Comparison of ENCODE assay signal across 20 cellular contexts in genomic region chr16:87067890-87068289, GRCh38.
DNase-seq lines count a peak whose midpoint lies in the region; ATAC-seq and TF ChIP-seq lines count a peak whose summit lies in the region.
"Had no signal": no experiment of that assay in that cellular context is flagged by ENCODE, and none has a peak within 500 bp of the region (broad histone marks: within the 10 kb centered on the region; RNA-seq: fewer than 3 reads in every experiment).

No MANE protein-coding gene starts in this region.

- no peaks in the 10 kb centered on the region for H3K27me3 Mint-ChIP-seq in endodermal cell (ENCODE audit: insufficient read depth)
- H3K27me3 Mint-ChIP-seq in neural progenitor cell (ENCODE audit: insufficient read depth, low read depth), result peaks cover 11% of the 10 kb centered on the region

- H3K9me3 Mint-ChIP-seq in endodermal cell (no peaks in the 10 kb centered on the region), neural progenitor cell (peaks cover 2% of the 10 kb centered on the region)

- no peak for ATAC-seq in gastrocnemius medialis
- ATAC-seq: A549, PC-3 had no signal

- H3K36me3 ChIP-seq in SJSA1 (no peaks in the 10 kb centered on the region), endodermal cell (ENCODE audit: control insufficient read depth, insufficient read depth, low read length) (no peaks in the 10 kb centered on the region), neural progenitor cell (no peaks in the 10 kb centered on the region), tibial artery (no peaks in the 10 kb centered on the region), gastrocnemius medialis (no peaks in the 10 kb centered on the region)

- H3K9me3 ChIP-seq in SJSA1 (replicated peaks) (no peaks in the 10 kb centered on the region), endodermal cell (ENCODE audit: control insufficient read depth, low read length) (no peaks in the 10 kb centered on the region), neural progenitor cell (ENCODE audit: low read depth) (no peaks in the 10 kb centered on the region), tibial artery (no peaks in the 10 kb centered on the region), gastrocnemius medialis (no peaks in the 10 kb centered on the region)
- H3K9me3 ChIP-seq: A549 had no signal

- no peaks in the 10 kb centered on the region for H3K27me3 ChIP-seq in SJSA1 (replicated peaks)
- peaks cover 6% of the 10 kb centered on the region for H3K27me3 ChIP-seq in endodermal cell (ENCODE audit: control insufficient read depth, insufficient read depth, low read length, poor library complexity, severe bottlenecking)
- H3K27me3 ChIP-seq in neural progenitor cell, result peaks cover 3% of the 10 kb centered on the region
- no peaks in the 10 kb centered on the region for H3K27me3 ChIP-seq in tibial artery
- peaks cover 0 to 28% (median 10%) of the 10 kb centered on the region in 3 donors for H3K27me3 ChIP-seq in gastrocnemius medialis

- H3F3A ChIP-seq in neural progenitor cell (ENCODE audit: low read depth), result no peaks in the 10 kb centered on the region

- no peak for DNase-seq in SJSA1 (ENCODE audit: low read depth in 1 of 2, low spot score in 2 of 2)
- DNase-seq in endodermal cell, result peak; percentile 34
- DNase-seq in neural progenitor cell (ENCODE audit: low spot score), result no peak
- no peak for DNase-seq in tibial artery
- DNase-seq in COLO668 (lab: John Stamatoyannopoulos, UW; ENCODE audit: unreplicated experiment), result no peak
- no peak for DNase-seq in gastrocnemius medialis
- DNase-seq in NCI-H1930 (lab: John Stamatoyannopoulos, UW), result no peak
- no peak for DNase-seq in UCSD-AML1 (lab: John Stamatoyannopoulos, UW; ENCODE audit: unreplicated experiment)
- DNase-seq: EL, GF-D8, Karpas-422, NCI-H1694, NCI-H2081 treated with DMSO at 0.1 percent for 48 hours, NCI-H2171 treated with DMSO at 0.1 percent for 48 hours, NCI-H526, PC-3, Right ventricle myocardium superior had no signal

- intact Hi-C loops in tibial artery (cut with DNase I; ENCODE audit: low total_unique reads) (loop anchor here (5.0 kb wide), 1 partner anchor 209 kb away; no protein-coding TSS in a partner anchor), gastrocnemius medialis (cut with DNase I; ENCODE audit: low total_unique reads) (no loop called here)

- no peak for TF ChIP-seq CTCF in endodermal cell (conservative IDR thresholded peaks at IDR 0.05)
- TF ChIP-seq CTCF in neural progenitor cell (IDR thresholded peaks at IDR 0.05), result no peak
- TF ChIP-seq CTCF in tibial artery (IDR thresholded peaks at IDR 0.05), result no peak
- TF ChIP-seq CTCF in gastrocnemius medialis (IDR thresholded peaks at IDR 0.05 in 4 of 5, conservative IDR thresholded peaks at IDR 0.05 in 1 of 5), result no peak

- H3K4me3 Mint-ChIP-seq in endodermal cell, result no peak overlapping the region
- no peak overlapping the region for H3K4me3 Mint-ChIP-seq in neural progenitor cell
- H3K4me3 Mint-ChIP-seq: B cell, CD14-positive monocyte had no signal

- H3K9ac ChIP-seq in endodermal cell (ENCODE audit: extremely low read depth, low read length, poor library complexity, severe bottlenecking) (no peak overlapping the region), neural progenitor cell (no peak overlapping the region)

- peak overlapping the region; percentile 72 for H2AFZ ChIP-seq in neural progenitor cell (replicated peaks)

- no peak overlapping the region for H3K4me2 ChIP-seq in neural progenitor cell
- H3K4me2 ChIP-seq: A549 had no signal

- H3K27ac ChIP-seq in SJSA1 (peak overlapping the region; percentile 49), endodermal cell (ENCODE audit: low read depth, low read length) (peak overlapping the region; percentile 71), neural progenitor cell (peak overlapping the region; percentile 14), tibial artery (peak overlapping the region; percentile 79 to 83), gastrocnemius medialis (no peak overlapping the region)
- H3K27ac ChIP-seq: A549 had no signal

- H3K4me1 Mint-ChIP-seq in endodermal cell (peaks cover 19% of the 10 kb centered on the region), neural progenitor cell (peaks cover 42% of the 10 kb centered on the region)

- H3K4me3 ChIP-seq in SJSA1 (no peak overlapping the region), endodermal cell (ENCODE audit: low read length) (no peak overlapping the region), neural progenitor cell (no peak overlapping the region), tibial artery (peak overlapping the region in 1 of 2 donors; percentile 24), gastrocnemius medialis (no peak overlapping the region)
- H3K4me3 ChIP-seq: A549 had no signal

- no peak for TF ChIP-seq POLR2A in gastrocnemius medialis (IDR thresholded peaks at IDR 0.05)

- H3K36me3 Mint-ChIP-seq in endodermal cell (ENCODE audit: low read depth) (no peaks in the 10 kb centered on the region), neural progenitor cell (no peaks in the 10 kb centered on the region)
- H3K36me3 Mint-ChIP-seq: CD14-positive monocyte had no signal

- H3K27ac Mint-ChIP-seq in endodermal cell, result peak overlapping the region; percentile 44
- no peak overlapping the region for H3K27ac Mint-ChIP-seq in neural progenitor cell
- H3K27ac Mint-ChIP-seq: B cell, CD14-positive monocyte had no signal

- H4K20me1 ChIP-seq in neural progenitor cell (ENCODE audit: low read depth), result no peaks in the 10 kb centered on the region

- H3K4me1 ChIP-seq in SJSA1 (replicated peaks), result peaks cover 35% of the 10 kb centered on the region
- no peaks in the 10 kb centered on the region for H3K4me1 ChIP-seq in endodermal cell (ENCODE audit: control insufficient read depth, insufficient read depth, low read length)
- peaks cover 14% of the 10 kb centered on the region for H3K4me1 ChIP-seq in neural progenitor cell
- peaks cover 0 to 30% (median 4%) of the 10 kb centered on the region in 4 donors for H3K4me1 ChIP-seq in tibial artery
- no peaks in the 10 kb centered on the region for H3K4me1 ChIP-seq in gastrocnemius medialis
- H3K4me1 ChIP-seq: A549 had no signal

- in situ Hi-C loops in gastrocnemius medialis (cut with MboI; ENCODE audit: low sequenced_read_pairs in 4 of 4), result loop anchor here in 3 of 4 donors (10.0 to 25.0 kb wide), 3 partner anchors 219 to 503 kb away; partner anchors contain the start of gene FOXC2 (in 2 of the 3)

- no peaks in the 10 kb centered on the region for H3K79me2 ChIP-seq in neural progenitor cell (ENCODE audit: low read depth)

- 90 to 95% methylated on average over 8 to 19 of the region's 19 CpGs for WGBS in endodermal cell (ENCODE audit: insufficient coverage in 1 of 2, insufficient read length in 1 of 2), 2 experiments

Comparison
In these comparisons a context has a peak if more than half of its experiments do, and no peak if none do; other contexts are left out.
1. H3K27ac ChIP-seq: peak in SJSA1 (single experiment), endodermal cell (single experiment), neural progenitor cell (single experiment) and tibial artery (2 of 2); none in gastrocnemius medialis (0 of 4).